ENCODE assay signal across 2 cellular contexts in genomic region chr17:79866791-79867190, GRCh38.
TF ChIP-seq lines count a peak whose summit lies in the region.

No MANE protein-coding gene starts in this region.

TF ChIP-seq in SK-N-SH, 30 proteins besides CTCF, POLR2A, EP300 and RAD21 (continued from another document):
- TF ChIP-seq POLR2AphosphoS5 (IDR thresholded peaks at IDR 0.05; ENCODE audit: low read depth, low read length) (no peak), IRF3 (IDR thresholded peaks at IDR 0.05; ENCODE audit: low read depth, low read length) (no peak), EZH2phosphoT487 (IDR thresholded peaks at IDR 0.05; ENCODE audit: borderline replicate concordance, low read depth) (no peak), USF1 (IDR thresholded peaks at IDR 0.05; ENCODE audit: borderline replicate concordance, low read depth) (no peak), NFIC (IDR thresholded peaks at IDR 0.05; ENCODE audit: borderline replicate concordance) (no peak), YY1 (IDR thresholded peaks at IDR 0.05; ENCODE audit: low read depth) (no peak), USF2 (IDR thresholded peaks at IDR 0.05; ENCODE audit: borderline replicate concordance, low read depth, low read length) (no peak)

TF ChIP-seq in SK-N-SH treated with all-trans-retinoic acid at 6 μM for 48 hours, 23 proteins besides CTCF, POLR2A, EP300 and RAD21 (continued from another document):
- TF ChIP-seq CREB5 (CRISPR knock-in tag; IDR thresholded peaks at IDR 0.05; ENCODE audit: low read depth) (no peak), TCF4 (CRISPR knock-in tag; IDR thresholded peaks at IDR 0.05; ENCODE audit: borderline replicate concordance) (no peak), ZNF565 (CRISPR knock-in tag; conservative IDR thresholded peaks at IDR 0.05; ENCODE audit: low read depth) (no peak), BACH2 (CRISPR knock-in tag; IDR thresholded peaks at IDR 0.05; ENCODE audit: borderline replicate concordance) (no peak), ZNF8 (CRISPR knock-in tag; IDR thresholded peaks at IDR 0.05) (no peak), RARB (CRISPR knock-in tag; IDR thresholded peaks at IDR 0.05) (no peak), GLIS3 (CRISPR knock-in tag; IDR thresholded peaks at IDR 0.05) (no peak), ZC3H10 (CRISPR knock-in tag; IDR thresholded peaks at IDR 0.05) (no peak), ARNTL (CRISPR knock-in tag; IDR thresholded peaks at IDR 0.05; ENCODE audit: borderline replicate concordance, low read depth) (no peak), CSRNP3 (CRISPR knock-in tag; IDR thresholded peaks at IDR 0.05) (no peak), OSR1 (CRISPR knock-in tag; IDR thresholded peaks at IDR 0.05) (no peak), SNAI2 (CRISPR knock-in tag; IDR thresholded peaks at IDR 0.05) (no peak)
